22 cellular contexts compared by ENCODE assay signal in the genomic region with DNA sequence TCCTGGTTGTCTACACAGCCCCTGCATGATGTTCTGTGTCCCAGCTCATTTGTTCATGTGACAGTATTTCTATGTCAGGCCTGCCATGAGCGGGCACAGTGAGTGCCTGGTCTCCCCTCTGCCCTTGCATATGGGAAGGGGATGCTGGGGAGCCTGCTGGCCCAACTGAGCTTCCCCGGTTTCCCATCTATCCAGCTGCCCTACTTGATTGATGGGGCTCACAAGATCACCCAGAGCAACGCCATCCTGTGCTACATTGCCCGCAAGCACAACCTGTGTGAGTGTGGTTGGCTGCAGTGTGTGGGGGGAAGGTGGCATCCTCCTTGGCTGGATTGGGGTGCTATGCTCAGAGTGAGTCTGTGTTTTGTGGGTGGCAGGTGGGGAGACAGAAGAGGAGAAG. TPM values are rescaled to one million over a fixed set of nuclear protein-coding genes. Genes with fewer than 3 reads are reported as not detected.
DNase-seq lines count a peak whose midpoint lies in the region; ATAC-seq and TF ChIP-seq lines count a peak whose summit lies in the region.
"Had no signal": no experiment of that assay in that cellular context is flagged by ENCODE, and none has a peak within 500 bp of the region (broad histone marks: within the 10 kb centered on the region; RNA-seq: fewer than 3 reads in every experiment).

No MANE protein-coding gene starts in this region.

- POLR2A ChIA-PET in naive thymus-derived CD8-positive, alpha-beta T cell (lab: Charles Lee): interaction anchor here (0.9 kb wide), 1 partner anchor 109 kb away, joined by 4 read pairs; a partner anchor contains a TSS

- no peak for DNase-seq in T-helper 2 cell treated with Interferon-gamma antibody and Interleukin-4, amounts not matched to agents 5 μg/mL and 100 μg/mL, for 36 hours (ENCODE audit: low spot score)
- DNase-seq in T-helper 2 cell (no peak), A172 (ENCODE audit: low spot score) (no peak)
- no peak for DNase-seq in CD4-positive, CD25-positive, alpha-beta regulatory T cell
- DNase-seq in naive thymus-derived CD8-positive, alpha-beta T cell: no peak
- DNase-seq: 8988T; effector CD4-positive, alpha-beta T cell; EL; midbrain; NCI-H2029; NCI-H510A treated with DMSO at 0.1 percent for 48 hours; SJCRH30; stimulated activated CD4-positive, alpha-beta T cell treated with anti-CD3 and anti-CD28 coated beads, Interleukin-4, amount 100 ng/mL, for 4 hours; transverse colon had no signal

- peaks cover 19% of the 10 kb centered on the region for H3K4me1 Mint-ChIP-seq in T-helper 2 cell treated with Interferon-gamma antibody and Interleukin-4, amounts not matched to agents 5 μg/mL and 100 μg/mL, for 36 hours (ENCODE audit: low read depth)
- H3K4me1 Mint-ChIP-seq in CD4-positive, CD25-positive, alpha-beta regulatory T cell: peaks cover 0 to 17% (median 10%) of the 10 kb centered on the region in 4 donors
- peaks cover 54% of the 10 kb centered on the region for H3K4me1 Mint-ChIP-seq in brain
- H3K4me1 Mint-ChIP-seq in naive thymus-derived CD8-positive, alpha-beta T cell: peaks cover 13 to 41% (median 31%) of the 10 kb centered on the region in 4 donors

- H3K9me3 Mint-ChIP-seq in T-helper 2 cell treated with Interferon-gamma antibody and Interleukin-4, amounts not matched to agents 5 μg/mL and 100 μg/mL, for 36 hours: no peaks in the 10 kb centered on the region
- H3K9me3 Mint-ChIP-seq in CD4-positive, CD25-positive, alpha-beta regulatory T cell: peaks cover 0 to 1% (median 0%) of the 10 kb centered on the region in 7 donors
- H3K9me3 Mint-ChIP-seq in brain: peaks cover 0 to 3% (median 0%) of the 10 kb centered on the region in 5 experiments
- H3K9me3 Mint-ChIP-seq in naive thymus-derived CD8-positive, alpha-beta T cell: no peaks in the 10 kb centered on the region
- H3K9me3 Mint-ChIP-seq: activated naive CD4-positive, alpha-beta T cell treated with anti-CD3 and anti-CD28 coated beads, Interleukin-2, amount 50 U/mL, for 72 hours had no signal

- no peak for TF ChIP-seq CTCF in brain (conservative IDR thresholded peaks at IDR 0.05)

- peaks cover 3% of the 10 kb centered on the region for H3K27me3 ChIP-seq in CD4-positive, CD25-positive, alpha-beta regulatory T cell (ENCODE audit: control insufficient read depth, insufficient read depth, low read length)
- H3K27me3 ChIP-seq: breast epithelium, ovary, SJCRH30, transverse colon had no signal

- no peak overlapping the region for H3K4me3 ChIP-seq in CD4-positive, CD25-positive, alpha-beta regulatory T cell (ENCODE audit: low read depth, low read length)
- H3K4me3 ChIP-seq: SJCRH30 had no signal

- H3K9me3 ChIP-seq in CD4-positive, CD25-positive, alpha-beta regulatory T cell (ENCODE audit: control insufficient read depth in 2 of 2, low read length in 2 of 2): no peaks in the 10 kb centered on the region
- H3K9me3 ChIP-seq: breast epithelium, ovary, SJCRH30, transverse colon had no signal

- peak overlapping the region; percentile 37 for H3K27ac Mint-ChIP-seq in T-helper 2 cell treated with Interferon-gamma antibody and Interleukin-4, amounts not matched to agents 5 μg/mL and 100 μg/mL, for 36 hours
- H3K27ac Mint-ChIP-seq in CD4-positive, CD25-positive, alpha-beta regulatory T cell: peak overlapping the region in 1 of 3 donors; percentile 1
- H3K27ac Mint-ChIP-seq in brain: peak overlapping the region in 2 of 5 experiments; percentile 3 to 53
- H3K27ac Mint-ChIP-seq in naive thymus-derived CD8-positive, alpha-beta T cell: peak overlapping the region in 2 of 10 donors; percentile 25 to 77

- peaks cover 19% of the 10 kb centered on the region for H3K27me3 Mint-ChIP-seq in T-helper 2 cell treated with Interferon-gamma antibody and Interleukin-4, amounts not matched to agents 5 μg/mL and 100 μg/mL, for 36 hours (ENCODE audit: low read depth)
- H3K27me3 Mint-ChIP-seq in CD4-positive, CD25-positive, alpha-beta regulatory T cell: peaks cover 8% of the 10 kb centered on the region
- H3K27me3 Mint-ChIP-seq in brain: peaks cover 22% of the 10 kb centered on the region
- peaks cover 0 to 3% (median 0%) of the 10 kb centered on the region in 5 donors for H3K27me3 Mint-ChIP-seq in naive thymus-derived CD8-positive, alpha-beta T cell

- no peak for TF ChIP-seq POLR2A in GM18505 (IDR thresholded peaks at IDR 0.05; ENCODE audit: borderline replicate concordance, extremely low read depth, insufficient read depth, insufficient read length)

- H3K36me3 Mint-ChIP-seq in T-helper 2 cell treated with Interferon-gamma antibody and Interleukin-4, amounts not matched to agents 5 μg/mL and 100 μg/mL, for 36 hours (ENCODE audit: low read depth): peaks cover 1% of the 10 kb centered on the region
- no peaks in the 10 kb centered on the region for H3K36me3 Mint-ChIP-seq in CD4-positive, CD25-positive, alpha-beta regulatory T cell
- peaks cover 5% of the 10 kb centered on the region for H3K36me3 Mint-ChIP-seq in brain
- H3K36me3 Mint-ChIP-seq in naive thymus-derived CD8-positive, alpha-beta T cell: peaks cover 0 to 20% (median 0%) of the 10 kb centered on the region in 3 donors
- H3K36me3 Mint-ChIP-seq: activated naive CD4-positive, alpha-beta T cell treated with anti-CD3 and anti-CD28 coated beads, Interleukin-2, amount 50 U/mL, for 72 hours had no signal

- no peaks in the 10 kb centered on the region for H3K36me3 ChIP-seq in CD4-positive, CD25-positive, alpha-beta regulatory T cell (ENCODE audit: control insufficient read depth, insufficient read depth, low read length)
- H3K36me3 ChIP-seq: breast epithelium, ovary, SJCRH30, transverse colon had no signal

- ATAC-seq in CD4-positive, CD25-positive, alpha-beta regulatory T cell (ENCODE audit: low read depth in 2 of 2): no peak
- no peak for ATAC-seq in naive thymus-derived CD8-positive, alpha-beta T cell
- ATAC-seq in GM18505 (IDR thresholded peaks at IDR 0.05; ENCODE audit: unreplicated experiment) (no peak), GM21786 (IDR thresholded peaks at IDR 0.05; ENCODE audit: unreplicated experiment) (no peak)
- ATAC-seq: activated naive CD4-positive, alpha-beta T cell treated with anti-CD3 and anti-CD28 coated beads, Interleukin-2, amount 50 U/mL, for 72 hours had no signal

- H3K4me3 Mint-ChIP-seq in T-helper 2 cell treated with Interferon-gamma antibody and Interleukin-4, amounts not matched to agents 5 μg/mL and 100 μg/mL, for 36 hours: peak overlapping the region; percentile 31
- H3K4me3 Mint-ChIP-seq in CD4-positive, CD25-positive, alpha-beta regulatory T cell: peak overlapping the region; percentile 56 to 98 (median 84)
- H3K4me3 Mint-ChIP-seq in brain: peak overlapping the region; percentile 27 to 95 (median 75)
- H3K4me3 Mint-ChIP-seq in naive thymus-derived CD8-positive, alpha-beta T cell: peak overlapping the region in 9 of 10 donors; percentile 32 to 97 (median 49)

- peaks cover 13% of the 10 kb centered on the region for H3K4me1 ChIP-seq in CD4-positive, CD25-positive, alpha-beta regulatory T cell (ENCODE audit: control insufficient read depth, insufficient read depth, low read length, poor library complexity, severe bottlenecking)
- H3K4me1 ChIP-seq: breast epithelium had no signal

- no peak overlapping the region for H3K27ac ChIP-seq in CD4-positive, CD25-positive, alpha-beta regulatory T cell (ENCODE audit: insufficient read depth, low read length, poor library complexity, severe bottlenecking)
- H3K27ac ChIP-seq: SJCRH30 had no signal

RNA-seq across cellular contexts. Expression of a gene that starts 1.5 kb away (rescaled TPM):
- total RNA-seq in CD4-positive, CD25-positive, alpha-beta regulatory T cell: 14.4 TPM
- 10 to 100 TPM in 3 of 4 donors, 1 to 10 TPM in 1; 2.2 to 31.4 (median 17.6) TPM for polyA plus RNA-seq in CD4-positive, CD25-positive, alpha-beta regulatory T cell
- polyA plus RNA-seq in brain (ENCODE audit: insufficient read depth, low read depth, low replicate concordance): 65.2 TPM
- total RNA-seq in naive thymus-derived CD8-positive, alpha-beta T cell: 1 to 10 TPM; 2.5 to 3.8 TPM
- 10 to 100 TPM in 2 of 3 donors, 1 to 10 TPM in 1; 8.6 to 17.4 (median 17.3) TPM for polyA plus RNA-seq in naive thymus-derived CD8-positive, alpha-beta T cell
- 35.7 and 41.8 TPM in 2 replicates for total RNA-seq in A172 (2014; rRNA removed; shearing (Covaris generic))

RNA-seq across cellular contexts. Expression of a gene that starts 10.5 kb away (rescaled TPM):
- total RNA-seq in CD4-positive, CD25-positive, alpha-beta regulatory T cell: 36.2 TPM
- polyA plus RNA-seq in CD4-positive, CD25-positive, alpha-beta regulatory T cell: 10 to 100 TPM in 2 of 4 donors, 1 to 10 TPM in 2; 8.0 to 11.9 (median 10.4) TPM
- polyA plus RNA-seq in brain (ENCODE audit: insufficient read depth, low read depth, low replicate concordance): 63.2 TPM
- 10 to 100 TPM; 70.7 to 75.9 TPM for total RNA-seq in naive thymus-derived CD8-positive, alpha-beta T cell
- 10 to 100 TPM; 20.8 to 51.7 (median 40.7) TPM for polyA plus RNA-seq in naive thymus-derived CD8-positive, alpha-beta T cell
- 8.9 and 16.9 TPM in 2 replicates for total RNA-seq in A172 (2014; rRNA removed; shearing (Covaris generic))

RNA-seq across cellular contexts. Expression of a gene that starts 30.2 kb away (rescaled TPM):
- 18.7 TPM for total RNA-seq in CD4-positive, CD25-positive, alpha-beta regulatory T cell
- polyA plus RNA-seq in CD4-positive, CD25-positive, alpha-beta regulatory T cell: 100 to 1,000 TPM in 1 of 4 donors, 10 to 100 TPM in 2, not detected in 1; 38.8 to 123 (median 53.4) TPM
- not detected for polyA plus RNA-seq in brain (ENCODE audit: insufficient read depth, low read depth, low replicate concordance)
- under 1 TPM in 1 of 2 experiments, not detected in 1; 0.38 TPM for total RNA-seq in naive thymus-derived CD8-positive, alpha-beta T cell
- polyA plus RNA-seq in naive thymus-derived CD8-positive, alpha-beta T cell: 10 to 100 TPM in 2 of 3 donors, not detected in 1; 54.7 to 62.0 TPM
- total RNA-seq in A172 (2014; rRNA removed; shearing (Covaris generic)): not detected in 2 replicates
- total RNA-seq: SJCRH30 had no signal

RNA-seq across cellular contexts. Expression of a gene that starts 37.8 kb away (rescaled TPM):
- total RNA-seq in CD4-positive, CD25-positive, alpha-beta regulatory T cell: 203 TPM
- 10 to 100 TPM; 23.3 to 30.9 (median 26.7) TPM for polyA plus RNA-seq in CD4-positive, CD25-positive, alpha-beta regulatory T cell
- polyA plus RNA-seq in brain (ENCODE audit: insufficient read depth, low read depth, low replicate concordance): 140 TPM
- 10 to 100 TPM; 71.1 to 76.0 TPM for total RNA-seq in naive thymus-derived CD8-positive, alpha-beta T cell
- polyA plus RNA-seq in naive thymus-derived CD8-positive, alpha-beta T cell: 10 to 100 TPM; 21.9 to 33.9 (median 24.4) TPM
- 47.5 and 75.8 TPM in 2 replicates for total RNA-seq in A172 (2014; rRNA removed; shearing (Covaris generic))

RNA-seq across cellular contexts. Expression of a gene that starts 38.0 kb away (rescaled TPM):
- not detected for total RNA-seq in CD4-positive, CD25-positive, alpha-beta regulatory T cell
- under 1 TPM in 1 of 4 donors, not detected in 3; 0.40 TPM for polyA plus RNA-seq in CD4-positive, CD25-positive, alpha-beta regulatory T cell
- not detected for polyA plus RNA-seq in brain (ENCODE audit: insufficient read depth, low read depth, low replicate concordance)
- total RNA-seq in naive thymus-derived CD8-positive, alpha-beta T cell: not detected
- not detected for polyA plus RNA-seq in naive thymus-derived CD8-positive, alpha-beta T cell
- total RNA-seq in A172 (2014; rRNA removed; shearing (Covaris generic)): 0.41 TPM in 1 of 2 replicates, not detected in the other
- total RNA-seq: breast epithelium, kidney epithelial cell, ovary, skeletal muscle tissue, transverse colon had no signal
- polyA plus RNA-seq: ovary had no signal

Comparison
In these comparisons a context has a peak if more than half of its experiments do, and no peak if none do; other contexts are left out.
1. H3K4me3 Mint-ChIP-seq: peak in every context shown above with its lines; median percentile 84 in CD4-positive, CD25-positive, alpha-beta regulatory T cell; 75 in brain; 49 in naive thymus-derived CD8-positive, alpha-beta T cell; 31 in T-helper 2 cell treated with Interferon-gamma antibody and Interleukin-4, amounts not matched to agents 5 μg/mL and 100 μg/mL, for 36 hours.
2. RNA of a gene that starts 30.2 kb away (total RNA-seq): 18.7 TPM in CD4-positive, CD25-positive, alpha-beta regulatory T cell (single experiment); 0.38 TPM in naive thymus-derived CD8-positive, alpha-beta T cell and not detected in A172; every median in the first group is over 10 times any median in the second.